1 cellular context compared by ENCODE assay signal in genomic region chr1:200738733-200739498, GRCh38.
TF ChIP-seq lines count a peak whose summit lies in the region.

A gene with protein sequence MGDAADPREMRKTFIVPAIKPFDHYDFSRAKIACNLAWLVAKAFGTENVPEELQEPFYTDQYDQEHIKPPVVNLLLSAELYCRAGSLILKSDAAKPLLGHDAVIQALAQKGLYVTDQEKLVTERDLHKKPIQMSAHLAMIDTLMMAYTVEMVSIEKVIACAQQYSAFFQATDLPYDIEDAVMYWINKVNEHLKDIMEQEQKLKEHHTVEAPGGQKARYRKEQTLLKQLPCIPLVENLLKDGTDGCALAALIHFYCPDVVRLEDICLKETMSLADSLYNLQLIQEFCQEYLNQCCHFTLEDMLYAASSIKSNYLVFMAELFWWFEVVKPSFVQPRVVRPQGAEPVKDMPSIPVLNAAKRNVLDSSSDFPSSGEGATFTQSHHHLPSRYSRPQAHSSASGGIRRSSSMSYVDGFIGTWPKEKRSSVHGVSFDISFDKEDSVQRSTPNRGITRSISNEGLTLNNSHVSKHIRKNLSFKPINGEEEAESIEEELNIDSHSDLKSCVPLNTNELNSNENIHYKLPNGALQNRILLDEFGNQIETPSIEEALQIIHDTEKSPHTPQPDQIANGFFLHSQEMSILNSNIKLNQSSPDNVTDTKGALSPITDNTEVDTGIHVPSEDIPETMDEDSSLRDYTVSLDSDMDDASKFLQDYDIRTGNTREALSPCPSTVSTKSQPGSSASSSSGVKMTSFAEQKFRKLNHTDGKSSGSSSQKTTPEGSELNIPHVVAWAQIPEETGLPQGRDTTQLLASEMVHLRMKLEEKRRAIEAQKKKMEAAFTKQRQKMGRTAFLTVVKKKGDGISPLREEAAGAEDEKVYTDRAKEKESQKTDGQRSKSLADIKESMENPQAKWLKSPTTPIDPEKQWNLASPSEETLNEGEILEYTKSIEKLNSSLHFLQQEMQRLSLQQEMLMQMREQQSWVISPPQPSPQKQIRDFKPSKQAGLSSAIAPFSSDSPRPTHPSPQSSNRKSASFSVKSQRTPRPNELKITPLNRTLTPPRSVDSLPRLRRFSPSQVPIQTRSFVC (N-terminal part only) (plus strand): TSS chr1:200738893. CDS start chr1:200739828, 935 bp downstream.

TF ChIP-seq in K562, 482 proteins besides CTCF, POLR2A, EP300 and RAD21 (continued from another document and continues in another):
- TF ChIP-seq THRB (CRISPR knock-in tag; conservative IDR thresholded peaks at IDR 0.05) (0 out of 2 replicates have a peak, but pooled peaks have one; percentile 53), DLX4 (CRISPR knock-in tag; IDR thresholded peaks at IDR 0.05) (no peak), FUS (optimal IDR thresholded peaks at IDR 0.05; ENCODE audit: low read depth, low read length) (no peak), FOXP1 (CRISPR knock-in tag; IDR thresholded peaks at IDR 0.05) (peak; percentile 63; the same call in 1 of the 2 replicates), NBN (IDR thresholded peaks at IDR 0.05; ENCODE audit: low read depth) (peak; percentile 62; the same call in 1 of the 2 replicates), ATF1 (CRISPR knock-in tag; IDR thresholded peaks at IDR 0.05) (no peak), ATF1 (tag; IDR thresholded peaks at IDR 0.05) (peak; percentile 61), ZBTB12 (CRISPR knock-in tag; IDR thresholded peaks at IDR 0.05) (no peak), UBTF (IDR thresholded peaks at IDR 0.05; ENCODE audit: borderline replicate concordance in 1 of 2, low read depth in 2 of 2, low read length in 2 of 2) (0 out of 4 replicates have a peak, but pooled peaks of 1 of the 2 experiments have one; percentile 28), THRA (IDR thresholded peaks at IDR 0.05) (no peak), EZH2 (IDR thresholded peaks at IDR 0.05; ENCODE audit: borderline replicate concordance, low read depth, low read length) (no peak), ERF (CRISPR knock-in tag; IDR thresholded peaks at IDR 0.05) (peak; percentile 79), ZBTB1 (CRISPR knock-in tag; IDR thresholded peaks at IDR 0.05; ENCODE audit: borderline replicate concordance, low read depth) (peak; percentile 51; the same call in 1 of the 2 replicates), GABPA (tag; conservative IDR thresholded peaks at IDR 0.05; ENCODE audit: low read depth) (peak; percentile 50; the same call in 1 of the 2 replicates), ZNF398 (CRISPR knock-in tag; IDR thresholded peaks at IDR 0.05) (no peak), HIVEP1 (CRISPR knock-in tag; IDR thresholded peaks at IDR 0.05) (peak; percentile 30; the same call in 1 of the 2 replicates), TCF7 (IDR thresholded peaks at IDR 0.05; ENCODE audit: borderline replicate concordance) (no peak), USF2 (CRISPR knock-in tag; IDR thresholded peaks at IDR 0.05) (no peak), KDM4B (IDR thresholded peaks at IDR 0.05; ENCODE audit: borderline replicate concordance in 2 of 2, low read depth in 1 of 2) (no peak), GATA2 (CRISPR knock-in tag; IDR thresholded peaks at IDR 0.05) (no peak), SMC3 (conservative IDR thresholded peaks at IDR 0.05; ENCODE audit: insufficient read depth, low read depth, low read length) (no peak), MBD2 (IDR thresholded peaks at IDR 0.05; ENCODE audit: borderline replicate concordance, low read depth) (no peak), CBX1 (IDR thresholded peaks at IDR 0.05; ENCODE audit: low read depth) (no peak), SMARCB1 (IDR thresholded peaks at IDR 0.05; ENCODE audit: insufficient read length, low read depth) (no peak), ARNT (IDR thresholded peaks at IDR 0.05) (no peak), BMI1 (IDR thresholded peaks at IDR 0.05; ENCODE audit: low read length) (no peak)
- TF ChIP-seq, protein P1, sequence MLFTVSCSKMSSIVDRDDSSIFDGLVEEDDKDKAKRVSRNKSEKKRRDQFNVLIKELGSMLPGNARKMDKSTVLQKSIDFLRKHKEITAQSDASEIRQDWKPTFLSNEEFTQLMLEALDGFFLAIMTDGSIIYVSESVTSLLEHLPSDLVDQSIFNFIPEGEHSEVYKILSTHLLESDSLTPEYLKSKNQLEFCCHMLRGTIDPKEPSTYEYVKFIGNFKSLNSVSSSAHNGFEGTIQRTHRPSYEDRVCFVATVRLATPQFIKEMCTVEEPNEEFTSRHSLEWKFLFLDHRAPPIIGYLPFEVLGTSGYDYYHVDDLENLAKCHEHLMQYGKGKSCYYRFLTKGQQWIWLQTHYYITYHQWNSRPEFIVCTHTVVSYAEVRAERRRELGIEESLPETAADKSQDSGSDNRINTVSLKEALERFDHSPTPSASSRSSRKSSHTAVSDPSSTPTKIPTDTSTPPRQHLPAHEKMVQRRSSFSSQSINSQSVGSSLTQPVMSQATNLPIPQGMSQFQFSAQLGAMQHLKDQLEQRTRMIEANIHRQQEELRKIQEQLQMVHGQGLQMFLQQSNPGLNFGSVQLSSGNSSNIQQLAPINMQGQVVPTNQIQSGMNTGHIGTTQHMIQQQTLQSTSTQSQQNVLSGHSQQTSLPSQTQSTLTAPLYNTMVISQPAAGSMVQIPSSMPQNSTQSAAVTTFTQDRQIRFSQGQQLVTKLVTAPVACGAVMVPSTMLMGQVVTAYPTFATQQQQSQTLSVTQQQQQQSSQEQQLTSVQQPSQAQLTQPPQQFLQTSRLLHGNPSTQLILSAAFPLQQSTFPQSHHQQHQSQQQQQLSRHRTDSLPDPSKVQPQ (CRISPR knock-in tag; IDR thresholded peaks at IDR 0.05; ENCODE audit: borderline replicate concordance) = no peak
- TF ChIP-seq, protein P2, sequence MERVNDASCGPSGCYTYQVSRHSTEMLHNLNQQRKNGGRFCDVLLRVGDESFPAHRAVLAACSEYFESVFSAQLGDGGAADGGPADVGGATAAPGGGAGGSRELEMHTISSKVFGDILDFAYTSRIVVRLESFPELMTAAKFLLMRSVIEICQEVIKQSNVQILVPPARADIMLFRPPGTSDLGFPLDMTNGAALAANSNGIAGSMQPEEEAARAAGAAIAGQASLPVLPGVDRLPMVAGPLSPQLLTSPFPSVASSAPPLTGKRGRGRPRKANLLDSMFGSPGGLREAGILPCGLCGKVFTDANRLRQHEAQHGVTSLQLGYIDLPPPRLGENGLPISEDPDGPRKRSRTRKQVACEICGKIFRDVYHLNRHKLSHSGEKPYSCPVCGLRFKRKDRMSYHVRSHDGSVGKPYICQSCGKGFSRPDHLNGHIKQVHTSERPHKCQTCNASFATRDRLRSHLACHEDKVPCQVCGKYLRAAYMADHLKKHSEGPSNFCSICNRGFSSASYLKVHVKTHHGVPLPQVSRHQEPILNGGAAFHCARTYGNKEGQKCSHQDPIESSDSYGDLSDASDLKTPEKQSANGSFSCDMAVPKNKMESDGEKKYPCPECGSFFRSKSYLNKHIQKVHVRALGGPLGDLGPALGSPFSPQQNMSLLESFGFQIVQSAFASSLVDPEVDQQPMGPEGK (CRISPR knock-in tag; IDR thresholded peaks at IDR 0.05; ENCODE audit: borderline replicate concordance) = no peak
- TF ChIP-seq, protein P3, sequence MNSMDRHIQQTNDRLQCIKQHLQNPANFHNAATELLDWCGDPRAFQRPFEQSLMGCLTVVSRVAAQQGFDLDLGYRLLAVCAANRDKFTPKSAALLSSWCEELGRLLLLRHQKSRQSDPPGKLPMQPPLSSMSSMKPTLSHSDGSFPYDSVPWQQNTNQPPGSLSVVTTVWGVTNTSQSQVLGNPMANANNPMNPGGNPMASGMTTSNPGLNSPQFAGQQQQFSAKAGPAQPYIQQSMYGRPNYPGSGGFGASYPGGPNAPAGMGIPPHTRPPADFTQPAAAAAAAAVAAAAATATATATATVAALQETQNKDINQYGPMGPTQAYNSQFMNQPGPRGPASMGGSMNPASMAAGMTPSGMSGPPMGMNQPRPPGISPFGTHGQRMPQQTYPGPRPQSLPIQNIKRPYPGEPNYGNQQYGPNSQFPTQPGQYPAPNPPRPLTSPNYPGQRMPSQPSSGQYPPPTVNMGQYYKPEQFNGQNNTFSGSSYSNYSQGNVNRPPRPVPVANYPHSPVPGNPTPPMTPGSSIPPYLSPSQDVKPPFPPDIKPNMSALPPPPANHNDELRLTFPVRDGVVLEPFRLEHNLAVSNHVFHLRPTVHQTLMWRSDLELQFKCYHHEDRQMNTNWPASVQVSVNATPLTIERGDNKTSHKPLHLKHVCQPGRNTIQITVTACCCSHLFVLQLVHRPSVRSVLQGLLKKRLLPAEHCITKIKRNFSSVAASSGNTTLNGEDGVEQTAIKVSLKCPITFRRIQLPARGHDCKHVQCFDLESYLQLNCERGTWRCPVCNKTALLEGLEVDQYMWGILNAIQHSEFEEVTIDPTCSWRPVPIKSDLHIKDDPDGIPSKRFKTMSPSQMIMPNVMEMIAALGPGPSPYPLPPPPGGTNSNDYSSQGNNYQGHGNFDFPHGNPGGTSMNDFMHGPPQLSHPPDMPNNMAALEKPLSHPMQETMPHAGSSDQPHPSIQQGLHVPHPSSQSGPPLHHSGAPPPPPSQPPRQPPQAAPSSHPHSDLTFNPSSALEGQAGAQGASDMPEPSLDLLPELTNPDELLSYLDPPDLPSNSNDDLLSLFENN (IDR thresholded peaks at IDR 0.05; ENCODE audit: low read depth in 2 of 2, low read length in 2 of 2) = no peak
